In genomic region chr1:101438359-101438758, GRCh38 we compare ENCODE assay signal across 8 cellular contexts.
DNase-seq lines count a peak whose midpoint lies in the region; ATAC-seq, FAIRE-seq and TF ChIP-seq lines count a peak whose summit lies in the region.

No MANE protein-coding gene starts in this region.

- no peaks in the 10 kb centered on the region for H4K20me1 ChIP-seq in K562 (replicated peaks; ENCODE audit: control insufficient read depth, insufficient read depth, low read length)

- intact Hi-C loops in K562 (cut with micrococcal nuclease) = no loop called here

- TF ChIP-seq EP300 in K562 (IDR thresholded peaks at IDR 0.05; ENCODE audit: low read length) = no peak

- peak in 2 of 3 experiments; percentile 12 to 16; a peak in 1 of 6 replicates for TF ChIP-seq CTCF in K562 (IDR thresholded peaks at IDR 0.05 in 2 of 3, conservative IDR thresholded peaks at IDR 0.05 in 1 of 3; ENCODE audit: insufficient read depth in 2 of 3, low read depth in 1 of 3, low read length in 3 of 3)

- no peak overlapping the region for H3K4me2 ChIP-seq in K562 (ENCODE audit: insufficient read depth, low read length)

- H3K4me3 ChIP-seq in K562 = no peak overlapping the region

- peak; percentile 62 for ATAC-seq in GM18907 (IDR thresholded peaks at IDR 0.05; ENCODE audit: unreplicated experiment)
- peak; percentile 41 for ATAC-seq in HG03108 (IDR thresholded peaks at IDR 0.05; ENCODE audit: unreplicated experiment)
- no peak for ATAC-seq in K562

- H3K9me1 ChIP-seq in K562 (ENCODE audit: control insufficient read depth, insufficient read depth, low read length) = no peaks in the 10 kb centered on the region

- H3K9ac ChIP-seq in K562 (ENCODE audit: insufficient read depth in 1 of 2, low read depth in 2 of 2, low read length in 2 of 2) = no peak overlapping the region

- CTCF ChIA-PET in K562 (lab: Yijun Ruan, JAX; ENCODE audit: low intra/inter-chr PET ratio) = no interaction called here

- no peaks in the 10 kb centered on the region for H3K27me3 ChIP-seq in K562 (ENCODE audit: control insufficient read depth in 2 of 2, insufficient read depth in 2 of 2, low read length in 2 of 2)

- in situ Hi-C loops in K562 (cut with MboI) = no loop called here

- no peaks in the 10 kb centered on the region for H3K36me3 ChIP-seq in K562 (ENCODE audit: control insufficient read depth, insufficient read depth, low read length)

- no peaks in the 10 kb centered on the region for H3K9me3 ChIP-seq in K562 (replicated peaks; ENCODE audit: control insufficient read depth, insufficient read depth, low read depth, low read length)

- FAIRE-seq in K562 (lab: Jason Lieb, UNC) = no peak

- no peak; a peak in 1 of 4 replicates for TF ChIP-seq RAD21 in K562 (CRISPR knock-in tag; conservative IDR thresholded peaks at IDR 0.05 in 1 of 2, IDR thresholded peaks at IDR 0.05 in 1 of 2)

- TF ChIP-seq POLR2A in K562 (conservative IDR thresholded peaks at IDR 0.05) = no peak

- WGBS in K562 (ENCODE audit: insufficient coverage, low coverage, missing lambda C conversion rate) = 2% methylated on average over 3 of the region's 3 CpGs

- POLR2A ChIA-PET in K562 (lab: Yijun Ruan, JAX) = no interaction called here

- no TSS peak for BruUV-seq in K562 (replicated peaks; lab: Mats Ljungman, UMichigan)

- H3K4me1 ChIP-seq in K562 (replicated peaks in 1 of 2; ENCODE audit: control insufficient read depth in 2 of 2, insufficient read depth in 2 of 2, low read length in 2 of 2) = no peaks in the 10 kb centered on the region

- DNase-seq in AG08396 (ENCODE audit: low spot score) (peak; percentile 4), K562 (ENCODE audit: extremely low read depth in 1 of 4, low spot score in 3 of 4) (no peak), T-helper 9 cell (no peak), hippocampal formation (lab: John Stamatoyannopoulos, UW) (no peak)
- no peak for DNase-seq in stimulated activated CD4-positive, alpha-beta T cell treated with anti-CD3 and anti-CD28 coated beads, Interleukin-4, amount 100 ng/mL, for 1 hour
- no peak for DNase-seq in stimulated activated CD4-positive, alpha-beta T cell treated with anti-CD3 and anti-CD28 coated beads, Interleukin-1b, Interleukin-23, amount 100 ng/mL, for 48 hours

- no peak overlapping the region for H3K27ac ChIP-seq in K562 (ENCODE audit: extremely low read depth, low read depth, low read length)

- no peak overlapping the region for H2AFZ ChIP-seq in K562 (ENCODE audit: low read depth, low read length)

- H3K79me2 ChIP-seq in K562 (ENCODE audit: control insufficient read depth, insufficient read depth, low read length) = no peaks in the 10 kb centered on the region

TF ChIP-seq in K562, 482 proteins besides CTCF, POLR2A, EP300 and RAD21:
- TF ChIP-seq CBFB (CRISPR knock-in tag; IDR thresholded peaks at IDR 0.05) = no peak
- no peak for TF ChIP-seq TBL1XR1 (IDR thresholded peaks at IDR 0.05; ENCODE audit: low read length in 2 of 2)
- no peak for TF ChIP-seq BRD9 (IDR thresholded peaks at IDR 0.05; ENCODE audit: low read depth, partially characterized antibody)
- TF ChIP-seq TEAD1 (CRISPR knock-in tag; IDR thresholded peaks at IDR 0.05) = no peak
- TF ChIP-seq ZNF277 (CRISPR knock-in tag; IDR thresholded peaks at IDR 0.05; ENCODE audit: borderline replicate concordance) = no peak
- TF ChIP-seq ZNF134 (CRISPR knock-in tag; conservative IDR thresholded peaks at IDR 0.05) = no peak
- no peak for TF ChIP-seq ZBTB49 (CRISPR knock-in tag; IDR thresholded peaks at IDR 0.05; ENCODE audit: borderline replicate concordance)
